Comparison of ENCODE assay signal across 8 cellular contexts in the genomic region with DNA sequence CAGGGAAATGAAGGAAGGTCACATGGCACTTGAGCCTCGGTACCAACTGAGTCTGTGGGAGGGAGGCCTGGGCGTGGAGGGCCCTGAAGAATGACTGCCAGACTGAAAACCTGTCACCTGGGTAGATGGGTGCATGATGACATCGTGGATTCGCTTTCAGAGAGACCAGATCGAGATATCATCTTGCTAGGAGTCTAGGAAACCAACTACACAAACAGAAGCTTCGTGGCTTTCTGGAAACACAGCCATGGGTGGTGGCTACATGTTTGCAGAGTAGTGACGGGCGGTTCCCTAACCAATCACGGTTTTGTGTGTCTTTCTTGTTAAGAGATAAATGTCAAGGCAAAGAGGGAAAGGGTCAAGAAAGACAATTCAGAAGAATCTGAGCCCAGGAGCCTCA.
DNase-seq lines count a peak whose midpoint lies in the region; ATAC-seq and TF ChIP-seq lines count a peak whose summit lies in the region.

No MANE protein-coding gene starts in this region.

- ATAC-seq in GM19035 (IDR thresholded peaks at IDR 0.05; ENCODE audit: unreplicated experiment) (peak; percentile 46), HG03103 (IDR thresholded peaks at IDR 0.05; ENCODE audit: low read depth, unreplicated experiment) (peak; percentile 46), esophagus mucosa (no peak)

- no peak overlapping the region for H3K4me3 ChIP-seq in stomach

- TF ChIP-seq EP300 in stomach (IDR thresholded peaks at IDR 0.05) = no peak

- WGBS in stomach, 5 donors = 48 to 68% (median 63%) methylated on average over 9 of the region's 9 CpGs

- TF ChIP-seq CTCF in stomach (IDR thresholded peaks at IDR 0.05) = no peak

- H3K4me1 ChIP-seq in stomach = peaks cover 0 to 6% (median 0%) of the 10 kb centered on the region in 4 donors

- intact Hi-C loops in stomach (cut with DNase I; ENCODE audit: low total_unique reads) (no loop called here), head of caudate nucleus (cut with DNase I) (no loop called here)

- no peaks in the 10 kb centered on the region for H3K36me3 ChIP-seq in stomach

- H3K9me3 ChIP-seq in stomach = peaks cover 0 to 10% (median 4%) of the 10 kb centered on the region in 4 donors

- peak overlapping the region in 2 of 5 donors; percentile 0 to 4 for H3K27ac ChIP-seq in stomach

- H3K27me3 ChIP-seq in stomach = no peaks in the 10 kb centered on the region

- no peak for TF ChIP-seq POLR2A in stomach (IDR thresholded peaks at IDR 0.05)

- peak; percentile 53 for DNase-seq in activated T-cell treated with anti-CD3 and anti-CD28 coated beads for 24 hours (ENCODE audit: low read depth)
- DNase-seq in stimulated activated CD4-positive, alpha-beta T cell treated with anti-CD3 and anti-CD28 coated beads, Interleukin-2, amount 100 ng/mL, for 24 hours = peak; percentile 61 to 75
- no peak for DNase-seq in NCI-H510A (lab: John Stamatoyannopoulos, UW)
- no peak for DNase-seq in stomach
- DNase-seq in head of caudate nucleus = no peak

Comparison
In these comparisons a context has a peak if more than half of its experiments do, and no peak if none do; other contexts are left out.
1. DNase-seq: peak in activated T-cell treated with anti-CD3 and anti-CD28 coated beads for 24 hours (single experiment) and stimulated activated CD4-positive, alpha-beta T cell treated with anti-CD3 and anti-CD28 coated beads, Interleukin-2, amount 100 ng/mL, for 24 hours (2 of 2); none in NCI-H510A (single experiment), stomach (single experiment) and head of caudate nucleus (0 of 42).